Comparison of ENCODE assay signal across 27 cellular contexts in the genomic region with DNA sequence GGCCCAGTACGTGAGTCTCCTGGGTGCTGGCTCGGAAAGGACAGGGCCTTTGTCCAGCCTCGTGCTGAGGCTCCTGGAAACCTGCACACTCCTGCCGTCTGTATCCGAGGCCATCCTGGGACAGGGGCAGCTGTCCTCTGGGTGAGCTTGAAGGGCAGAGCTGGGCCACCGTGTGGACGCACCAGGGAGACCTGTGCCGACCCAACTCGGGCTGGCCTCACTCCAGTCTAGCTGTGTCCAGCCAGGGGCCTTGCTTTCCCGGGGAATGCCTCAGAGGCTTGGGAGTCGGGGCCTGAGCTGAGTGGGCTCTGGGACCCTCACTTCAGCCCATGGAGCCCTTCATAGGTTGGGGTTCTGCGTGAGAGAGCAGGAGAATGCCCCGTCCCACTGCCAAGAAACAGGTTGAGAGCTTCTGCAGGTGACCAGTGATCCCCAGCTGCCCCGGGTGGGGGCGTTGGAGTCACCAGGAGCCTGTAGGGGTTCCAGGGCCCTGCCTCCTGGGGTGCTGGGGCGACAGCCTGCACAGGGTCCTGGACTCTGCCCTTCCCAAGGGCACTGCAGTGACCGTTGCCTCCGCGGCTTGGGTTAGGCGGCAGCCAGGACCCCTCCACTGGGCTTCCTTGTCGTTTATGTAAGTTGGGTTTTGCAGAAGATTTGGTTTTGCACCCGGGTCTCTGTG.
"Had no signal": no experiment of that assay in that cellular context is flagged by ENCODE, and none has a peak within 500 bp of the region (broad histone marks: within the 10 kb centered on the region; RNA-seq: fewer than 3 reads in every experiment).

No MANE protein-coding gene starts in this region.

- H3K4me1 ChIP-seq: colonic mucosa had no signal

- H3K36me3 Mint-ChIP-seq: memory B cell; naive B cell; natural killer cell treated with Interleukin-12 subunit alpha and Interleukin-12 subunit beta and Interleukin-15 and Interleukin-18, amount 100 ng/mL, for 72 hours; stimulated activated naive B cell treated with anti-CD40 and anti-IgM and Interleukin-4, amounts not matched to agents 10 μg/mL and 1 μg/mL and 100 μg/mL, for 72 hours had no signal

- H3K4me3 ChIP-seq: colonic mucosa, gastrocnemius medialis, lung, mucosa of descending colon, sigmoid colon, spleen, thoracic aorta, tibial nerve, upper lobe of right lung, uterus had no signal

- H3K4me3 Mint-ChIP-seq: dendritic cell treated with granulocyte-macrophage colony-stimulating factor and Interleukin-4, amounts not matched to agents 40 ng/mL and 50 ng/mL, for 4 days; endodermal cell; memory B cell; mesothelial cell of epicardium; naive B cell; natural killer cell treated with Interleukin-12 subunit alpha and Interleukin-12 subunit beta and Interleukin-15 and Interleukin-18, amount 100 ng/mL, for 72 hours; neural crest cell; stimulated activated naive B cell treated with anti-CD40 and anti-IgM and Interleukin-4, amounts not matched to agents 10 μg/mL and 1 μg/mL and 100 μg/mL, for 72 hours; stimulated activated naive CD8-positive, alpha-beta T cell treated with anti-CD3 and anti-CD28 coated beads, Interleukin-15, Interleukin-2, amounts not matched to agents 100 ng/mL and 50 ng/mL, for 24 hours had no signal

- H3K27me3 ChIP-seq: colonic mucosa, sigmoid colon, tibial nerve, upper lobe of right lung, uterus had no signal

- H3K4me1 Mint-ChIP-seq: endodermal cell; memory B cell; naive B cell; stimulated activated naive B cell treated with anti-CD40 and anti-IgM and Interleukin-4, amounts not matched to agents 10 μg/mL and 1 μg/mL and 100 μg/mL, for 72 hours had no signal

- H3K9ac ChIP-seq: parathyroid adenoma had no signal

- H3K9me3 Mint-ChIP-seq: dendritic cell treated with granulocyte-macrophage colony-stimulating factor and Interleukin-4, amounts not matched to agents 40 ng/mL and 50 ng/mL, for 4 days; endodermal cell; memory B cell; mesothelial cell of epicardium; naive B cell; natural killer cell treated with Interleukin-12 subunit alpha and Interleukin-12 subunit beta and Interleukin-15 and Interleukin-18, amount 100 ng/mL, for 72 hours; neural crest cell; stimulated activated naive B cell treated with anti-CD40 and anti-IgM and Interleukin-4, amounts not matched to agents 10 μg/mL and 1 μg/mL and 100 μg/mL, for 72 hours; stimulated activated naive CD8-positive, alpha-beta T cell treated with anti-CD3 and anti-CD28 coated beads, Interleukin-15, Interleukin-2, amounts not matched to agents 100 ng/mL and 50 ng/mL, for 24 hours had no signal

- H3K27me3 Mint-ChIP-seq: naive B cell; progenitor cell of endocrine pancreas; stimulated activated naive B cell treated with anti-CD40 and anti-IgM and Interleukin-4, amounts not matched to agents 10 μg/mL and 1 μg/mL and 100 μg/mL, for 72 hours; stimulated activated naive CD8-positive, alpha-beta T cell treated with anti-CD3 and anti-CD28 coated beads, Interleukin-15, Interleukin-2, amounts not matched to agents 100 ng/mL and 50 ng/mL, for 24 hours had no signal

- ATAC-seq: esophagus mucosa; gastrocnemius medialis; mucosa of descending colon; natural killer cell treated with Interleukin-12 subunit alpha and Interleukin-12 subunit beta and Interleukin-15 and Interleukin-18, amount 100 ng/mL, for 72 hours; stimulated activated naive B cell treated with anti-CD40 and anti-IgM and Interleukin-4, amounts not matched to agents 10 μg/mL and 1 μg/mL and 100 μg/mL, for 72 hours; upper lobe of right lung had no signal

- H3K9me3 ChIP-seq: colonic mucosa, gastrocnemius medialis, mucosa of descending colon, sigmoid colon, spleen, thoracic aorta, tibial nerve, upper lobe of right lung, uterus had no signal

- H3K27ac Mint-ChIP-seq: dendritic cell treated with granulocyte-macrophage colony-stimulating factor and Interleukin-4, amounts not matched to agents 40 ng/mL and 50 ng/mL, for 4 days; endodermal cell; memory B cell; mesothelial cell of epicardium; naive B cell; natural killer cell treated with Interleukin-12 subunit alpha and Interleukin-12 subunit beta and Interleukin-15 and Interleukin-18, amount 100 ng/mL, for 72 hours; progenitor cell of endocrine pancreas; stimulated activated naive B cell treated with anti-CD40 and anti-IgM and Interleukin-4, amounts not matched to agents 10 μg/mL and 1 μg/mL and 100 μg/mL, for 72 hours; stimulated activated naive CD8-positive, alpha-beta T cell treated with anti-CD3 and anti-CD28 coated beads, Interleukin-15, Interleukin-2, amounts not matched to agents 100 ng/mL and 50 ng/mL, for 24 hours had no signal

- H3K36me3 ChIP-seq: colonic mucosa, gastrocnemius medialis, uterus had no signal

- H2AFZ ChIP-seq: parathyroid adenoma had no signal

- H3K79me2 ChIP-seq: parathyroid adenoma had no signal

- DNase-seq: colonic mucosa; effector CD8-positive, alpha-beta T cell; endodermal cell; foreskin fibroblast; gastrocnemius medialis; head of caudate nucleus; naive B cell; sigmoid colon; spleen; stimulated activated CD4-positive, alpha-beta T cell treated with anti-CD3 and anti-CD28 coated beads, Interleukin-4, amount 100 ng/mL, for 4 hours; stimulated activated naive B cell treated with anti-CD40 and anti-IgM and Interleukin-4, amounts not matched to agents 10 μg/mL and 1 μg/mL and 100 μg/mL, for 72 hours; upper lobe of right lung; uterus had no signal

- H3K27ac ChIP-seq: colonic mucosa, epithelial cell of prostate, gastrocnemius medialis, parathyroid adenoma, spleen, thoracic aorta, tibial nerve, upper lobe of right lung, uterus had no signal
